13 cellular contexts compared by ENCODE assay signal in genomic region chr21:45356653-45357435, GRCh38. TPM values are rescaled to one million over a fixed set of nuclear protein-coding genes. Genes with fewer than 3 reads are reported as not detected.
DNase-seq lines count a peak whose midpoint lies in the region; ATAC-seq, FAIRE-seq and TF ChIP-seq lines count a peak whose summit lies in the region.
"Had no signal": no experiment of that assay in that cellular context is flagged by ENCODE, and none has a peak within 500 bp of the region (broad histone marks: within the 10 kb centered on the region; RNA-seq: fewer than 3 reads in every experiment).

No MANE protein-coding gene starts in this region.

- WGBS in HUES64: 80% methylated on average over 20 of the region's 20 CpGs
- 87% methylated on average over 20 of the region's 20 CpGs; no CpG with 5 or more reads in 1 of the 2 experiments for WGBS in H1 (ENCODE audit: extremely low coverage in 1 of 2, insufficient coverage in 1 of 2, insufficient read length in 1 of 2, insufficient replicate concordance in 2 of 2, low coverage in 1 of 2, low lambda C conversion rate in 2 of 2, missing lambda C conversion rate in 1 of 2), 2 experiments
- no CpG with 5 or more reads among the region's 20 CpGs for WGBS in mesendoderm (ENCODE audit: extremely low coverage, insufficient coverage, low lambda C conversion rate)

- H2BK120ac ChIP-seq in H1 (replicated peaks; ENCODE audit: low read depth, low read length) (no peak overlapping the region), mesendoderm (ENCODE audit: low read depth, low read length) (no peak overlapping the region)

- in situ Hi-C loops in brain microvascular endothelial cell (cut with HindIII; ENCODE audit: low pct_ligation_motif_present, low sequenced_read_pairs): no loop called here

- H3K4ac ChIP-seq in H1 (replicated peaks; ENCODE audit: insufficient read length, low read depth, low read length) (peak overlapping the region; percentile 19), mesendoderm (ENCODE audit: low read depth, low read length) (no peak overlapping the region)

- no peaks in the 10 kb centered on the region for H3K79me2 ChIP-seq in H1 (ENCODE audit: control insufficient read depth in 1 of 2, insufficient read depth in 2 of 2, low read length in 2 of 2)
- no peaks in the 10 kb centered on the region for H3K79me2 ChIP-seq in mesendoderm (ENCODE audit: control insufficient read depth, insufficient read depth, low read length)

- H3K27me3 ChIP-seq in HUES64 (ENCODE audit: insufficient read depth, low read length) (no peaks in the 10 kb centered on the region), H1 (replicated peaks in 1 of 4; ENCODE audit: control insufficient read depth in 3 of 4, extremely low read depth in 1 of 4, insufficient read depth in 3 of 4, low read length in 3 of 4) (no peaks in the 10 kb centered on the region; a peak in 1 of 7 replicates), mesendoderm (ENCODE audit: insufficient read depth, low read length, poor library complexity) (no peaks in the 10 kb centered on the region), stomach smooth muscle (ENCODE audit: control insufficient read depth in 1 of 2, insufficient read depth in 2 of 2, low read length in 2 of 2) (peaks cover 0 to 2% of the 10 kb centered on the region in 2 donors), brain microvascular endothelial cell (replicated peaks) (no peaks in the 10 kb centered on the region)
- H3K27me3 ChIP-seq: BE2C had no signal

- H2BK12ac ChIP-seq in H1 (ENCODE audit: low read depth, low read length): peak overlapping the region; percentile 84

- no peak overlapping the region for H3K14ac ChIP-seq in H1 (ENCODE audit: insufficient read length)

- POLR2A ChIA-PET in H1 (lab: Charles Lee; ENCODE audit: partially characterized antibody): interaction anchor here (1.0 to 3.1 kb wide), 2 partner anchors 50 to 53 kb away, joined by 4 to 11 read pairs; no protein-coding TSS in a partner anchor

- TF ChIP-seq CTCF in H1 (IDR thresholded peaks at IDR 0.05; ENCODE audit: control extremely low read depth in 1 of 3, insufficient read depth in 1 of 3, low read depth in 1 of 3, low read length in 3 of 3) (no peak), brain microvascular endothelial cell (IDR thresholded peaks at IDR 0.05; ENCODE audit: low read depth, low read length, missing control alignments) (no peak)

- H3K9me3 ChIP-seq in HUES64 (ENCODE audit: insufficient read depth, low read depth, low read length): no peaks in the 10 kb centered on the region
- H3K9me3 ChIP-seq in H1 (ENCODE audit: insufficient read depth in 2 of 2, low read depth in 1 of 2, low read length in 1 of 2): no peaks in the 10 kb centered on the region
- H3K9me3 ChIP-seq in stomach smooth muscle (ENCODE audit: control insufficient read depth in 2 of 2, low read length in 2 of 2): no peaks in the 10 kb centered on the region
- H3K9me3 ChIP-seq: BE2C had no signal

- CTCF ChIA-PET in H1 (lab: Charles Lee; ENCODE audit: partially characterized antibody): interaction anchor here (0.6 to 4.6 kb wide), 32 partner anchors 8 to 842 kb away, joined by 3 to 39 read pairs (median 4); no protein-coding TSS in a partner anchor

- no peak for ATAC-seq in HG03097 (IDR thresholded peaks at IDR 0.05; ENCODE audit: low FRiP score, unreplicated experiment)
- no peak for ATAC-seq in stimulated activated naive CD8-positive, alpha-beta T cell treated with anti-CD3 and anti-CD28 coated beads, Interleukin-15, Interleukin-2, amounts not matched to agents 100 U/mL and 50 U/mL, for 24 hours
- ATAC-seq: natural killer cell treated with Interleukin-12 subunit alpha and Interleukin-12 subunit beta and Interleukin-15 and Interleukin-18, amount 100 ng/mL, for 72 hours had no signal

- no peak for FAIRE-seq in H1 (lab: Jason Lieb, UNC)

- H4K5ac ChIP-seq in H1 (ENCODE audit: insufficient read length, low read depth, low read length): no peak overlapping the region
- H4K5ac ChIP-seq in mesendoderm (ENCODE audit: low read length): no peak overlapping the region

- no peaks in the 10 kb centered on the region for H3K79me1 ChIP-seq in H1 (ENCODE audit: low read depth, low read length)
- H3K79me1 ChIP-seq in mesendoderm (ENCODE audit: low read length): no peaks in the 10 kb centered on the region

- H3K9ac ChIP-seq in HUES64 (ENCODE audit: low read depth, low read length) (no peak overlapping the region), H1 (replicated peaks in 1 of 4; ENCODE audit: extremely low read depth in 1 of 4, low read depth in 3 of 4, low read length in 3 of 4) (no peak overlapping the region), mesendoderm (ENCODE audit: low read length) (no peak overlapping the region), stomach smooth muscle (ENCODE audit: low read length in 2 of 2) (no peak overlapping the region)

- no peak for TF ChIP-seq EP300 in H1 (IDR thresholded peaks at IDR 0.05; ENCODE audit: borderline replicate concordance in 1 of 2, low read depth in 2 of 2, low read length in 2 of 2)

- peak overlapping the region; percentile 66 for H2BK20ac ChIP-seq in H1 (ENCODE audit: low read length)

- H3K36me3 ChIP-seq in HUES64 (ENCODE audit: insufficient read depth, low read length) (no peaks in the 10 kb centered on the region), H1 (ENCODE audit: control insufficient read depth in 2 of 4, insufficient read depth in 4 of 4, low read length in 3 of 4) (no peaks in the 10 kb centered on the region), mesendoderm (ENCODE audit: control insufficient read depth, insufficient read depth, low read length) (no peaks in the 10 kb centered on the region), stomach smooth muscle (ENCODE audit: control insufficient read depth in 2 of 2, insufficient read depth in 2 of 2, low read length in 2 of 2) (no peaks in the 10 kb centered on the region), brain microvascular endothelial cell (replicated peaks) (no peaks in the 10 kb centered on the region)
- H3K36me3 ChIP-seq: BE2C had no signal

- no peak overlapping the region for H3K23ac ChIP-seq in H1 (ENCODE audit: insufficient read length)
- no peak overlapping the region for H3K23ac ChIP-seq in mesendoderm (ENCODE audit: low read length)

- H3K4me2 ChIP-seq in H1 (ENCODE audit: insufficient read depth in 1 of 2, low read depth in 2 of 2, low read length in 2 of 2) (no peak overlapping the region), mesendoderm (ENCODE audit: low read length) (no peak overlapping the region)

- H2BK15ac ChIP-seq in H1 (ENCODE audit: low read length) (peak overlapping the region; percentile 81; the same call in 1 of the 2 replicates), mesendoderm (replicated peaks; ENCODE audit: low read depth) (no peak overlapping the region)

- peaks cover 0 to 1% of the 10 kb centered on the region in 2 experiments for H4K20me1 ChIP-seq in H1 (replicated peaks in 1 of 2; ENCODE audit: control insufficient read depth in 1 of 2, insufficient read depth in 2 of 2, low read length in 2 of 2)

- H2AK5ac ChIP-seq in H1 (ENCODE audit: low read depth, low read length): no peak overlapping the region
- no peak overlapping the region for H2AK5ac ChIP-seq in mesendoderm (ENCODE audit: low read length)

- no peak overlapping the region for H3K56ac ChIP-seq in H1 (replicated peaks; ENCODE audit: insufficient read length, low read depth, low read length)
- peak overlapping the region; percentile 56 for H3K56ac ChIP-seq in mesendoderm (ENCODE audit: low read length)

- TF ChIP-seq POLR2A in H1 (IDR thresholded peaks at IDR 0.05; ENCODE audit: control extremely low read depth in 1 of 2, low read depth in 2 of 2, low read length in 2 of 2): no peak

- no peak for TF ChIP-seq RAD21 in H1 (IDR thresholded peaks at IDR 0.05 in 1 of 2, conservative IDR thresholded peaks at IDR 0.05 in 1 of 2; ENCODE audit: low read depth in 2 of 2, low read length in 2 of 2)

- no peak overlapping the region for H2AFZ ChIP-seq in H1 (ENCODE audit: low read length)

- H3K18ac ChIP-seq in H1 (ENCODE audit: extremely low read depth, low read length): no peak overlapping the region; the same call in 1 of the 2 replicates
- H3K18ac ChIP-seq in mesendoderm (ENCODE audit: low read length): no peak overlapping the region

- H2BK5ac ChIP-seq in H1 (ENCODE audit: low read depth, low read length) (no peak overlapping the region), mesendoderm (ENCODE audit: low read length) (peak overlapping the region; percentile 21)

- H3K27ac ChIP-seq in HUES64 (ENCODE audit: low read depth, low read length) (peak overlapping the region; percentile 69; the same call in 1 of the 2 replicates), H1 (ENCODE audit: low read depth, low read length) (no peak overlapping the region), mesendoderm (ENCODE audit: low read depth, low read length) (peak overlapping the region; percentile 42), stomach smooth muscle (ENCODE audit: low read length) (peak overlapping the region; percentile 24), brain microvascular endothelial cell (no peak overlapping the region)

- no peak overlapping the region for H3K4me3 ChIP-seq in HUES64 (ENCODE audit: low read length)
- no peak overlapping the region for H3K4me3 ChIP-seq in H1 (ENCODE audit: extremely low read depth in 1 of 4, insufficient read depth in 2 of 4, low read depth in 3 of 4, low read length in 4 of 4)
- no peak overlapping the region for H3K4me3 ChIP-seq in mesendoderm (ENCODE audit: low read length)
- no peak overlapping the region for H3K4me3 ChIP-seq in stomach smooth muscle (ENCODE audit: low read length in 2 of 2)
- H3K4me3 ChIP-seq in brain microvascular endothelial cell (ENCODE audit: low read depth, low read length): no peak overlapping the region

- H3K4me1 ChIP-seq in HUES64 (ENCODE audit: insufficient read depth, low read length): peaks cover 7% of the 10 kb centered on the region; the same call in 1 of the 2 replicates
- peaks cover 2 to 16% (median 7%) of the 10 kb centered on the region in 4 experiments for H3K4me1 ChIP-seq in H1 (replicated peaks in 1 of 4; ENCODE audit: control insufficient read depth in 3 of 4, insufficient read depth in 4 of 4, low read length in 3 of 4)
- peaks cover 9% of the 10 kb centered on the region for H3K4me1 ChIP-seq in mesendoderm (ENCODE audit: control insufficient read depth, low read depth, low read length)
- H3K4me1 ChIP-seq in stomach smooth muscle (ENCODE audit: control insufficient read depth, insufficient read depth, low read length): peaks cover 3% of the 10 kb centered on the region

- H4K8ac ChIP-seq in H1 (ENCODE audit: extremely low read depth, insufficient read depth, low read length) (no peak overlapping the region), mesendoderm (ENCODE audit: low read depth, low read length) (no peak overlapping the region)

- DNase-seq in H1 (ENCODE audit: low read depth in 1 of 2, low spot score in 2 of 2) (no peak), mesendoderm (peak; percentile 74), brain microvascular endothelial cell (no peak)
- DNase-seq in stimulated activated naive CD8-positive, alpha-beta T cell treated with anti-CD3 and anti-CD28 coated beads, Interleukin-15, Interleukin-2, amounts not matched to agents 100 U/mL and 50 U/mL, for 24 hours: no peak
- no peak for DNase-seq in stimulated activated CD4-positive, alpha-beta T cell treated with anti-CD3 and anti-CD28 coated beads, Interleukin-2, amount 100 ng/mL, for 24 hours
- DNase-seq: activated CD4-positive, alpha-beta T cell treated with anti-CD3 and anti-CD28 coated beads, Interleukin-2, amount 50 U/mL, for 1 hour; BE2C; effector CD4-positive, alpha-beta T cell; NCI-H526 had no signal

- H4K91ac ChIP-seq in H1 (replicated peaks; ENCODE audit: insufficient read length, low read length): peak overlapping the region; percentile 11

- H3K23me2 ChIP-seq in H1 (ENCODE audit: low read depth, low read length): no peaks in the 10 kb centered on the region

RNA-seq across cellular contexts. Expression of gene COL18A1, which starts 48.1 kb away (rescaled TPM):
- 84.3 TPM for polyA plus RNA-seq in HUES64 (2013, experiment 1 of 2)
- 87.8 TPM for polyA plus RNA-seq in HUES64 (2013, experiment 2 of 2)
- 201 and 205 TPM in 2 replicates for total RNA-seq in H1 (2021; fragmentation: NEBNext Ultra II Directional; extraction: Animal tissue kit (Norgen Biotek cat#: 25700))
- 145 and 239 TPM in 2 replicates for polyA plus RNA-seq in H1 (2011; rRNA removed)
- polyA plus RNA-seq in H1 (2011; cell fraction: cytosol; rRNA removed): 167 TPM
- 627 TPM for polyA plus RNA-seq in H1 (2011; cell fraction: nucleus; rRNA removed)
- polyA plus RNA-seq in H1 (2012, experiment 1 of 2): 80.5 to 132 TPM (median 130 TPM) in 4 replicates
- polyA plus RNA-seq in H1 (2012, experiment 2 of 2): 88.9 TPM
- 269 TPM for polyA plus RNA-seq in H1 (2013, experiment 1 of 2)
- polyA plus RNA-seq in H1 (2013, experiment 2 of 2): 226 TPM
- 30.9 and 31.7 TPM in 2 replicates for polyA minus RNA-seq in H1 (2011; rRNA and poly(A)+ RNA removed)
- 90.3 TPM for polyA minus RNA-seq in H1 (2011; cell fraction: cytosol; rRNA and poly(A)+ RNA removed)
- polyA minus RNA-seq in H1 (2011; cell fraction: nucleus; rRNA and poly(A)+ RNA removed): 88.2 TPM
- polyA plus RNA-seq in mesendoderm (2013, experiment 1 of 2): 84.0 TPM
- polyA plus RNA-seq in mesendoderm (2013, experiment 2 of 2): 85.5 TPM

Comparison
In these comparisons a context has a peak if more than half of its experiments do, and no peak if none do; other contexts are left out.
1. H3K27ac ChIP-seq: peak in HUES64 (single experiment), mesendoderm (single experiment) and stomach smooth muscle (single experiment); none in H1 (single experiment) and brain microvascular endothelial cell (single experiment).